Comparison of ENCODE assay signal across 30 cellular contexts in genomic region chr22:31440681-31441080, GRCh38.
"Had no signal": no experiment of that assay in that cellular context is flagged by ENCODE, and none has a peak within 500 bp of the region (broad histone marks: within the 10 kb centered on the region; RNA-seq: fewer than 3 reads in every experiment).

No MANE protein-coding gene starts in this region.

- H3K27me3 Mint-ChIP-seq: activated CD4-positive, alpha-beta T cell treated with anti-CD3 and anti-CD28 coated beads, Interleukin-2, amount 10 ng/mL, durations not matched to agents 7 days and 5 days; activated CD8-positive, alpha-beta memory T cell treated with anti-CD3 and anti-CD28 coated beads, Interleukin-2, amount 10 ng/mL, durations not matched to agents 7 days and 5 days; activated naive CD4-positive, alpha-beta T cell treated with anti-CD3 and anti-CD28 coated beads, Interleukin-2, amount 50 U/mL, for 24 hours; activated T-helper 17 cell treated with anti-CD3 and anti-CD28 coated beads, Interleukin-2, amount 50 U/mL, for 72 hours; central memory CD8-positive, alpha-beta T cell; T-cell had no signal

- H3K27me3 ChIP-seq: adrenal gland, breast epithelium, MG63 had no signal

- ATAC-seq: activated CD8-positive, alpha-beta memory T cell treated with anti-CD3 and anti-CD28 coated beads, Interleukin-2, amount 10 ng/mL, durations not matched to agents 7 days and 5 days; activated T-helper 17 cell treated with anti-CD3 and anti-CD28 coated beads, Interleukin-2, amount 50 U/mL, for 72 hours; Right ventricle myocardium inferior; T-cell had no signal

- H3K4me3 ChIP-seq: adrenal gland, breast epithelium, MG63, SK-N-MC had no signal

- H3K27ac ChIP-seq: adrenal gland, breast epithelium, KMS-11, SK-N-MC, VCaP had no signal

- H3K9me3 ChIP-seq: adrenal gland, breast epithelium, MG63 had no signal

- H3K4me1 Mint-ChIP-seq: activated naive CD4-positive, alpha-beta T cell treated with anti-CD3 and anti-CD28 coated beads, Interleukin-2, amount 50 U/mL, for 24 hours; central memory CD8-positive, alpha-beta T cell; T-cell had no signal

- H3K4me1 ChIP-seq: breast epithelium had no signal

- H3K4me2 ChIP-seq: KMS-11 had no signal

- DNase-seq: activated CD4-positive, alpha-beta T cell treated with anti-CD3 and anti-CD28 coated beads, Interleukin-2, amount 10 ng/mL, durations not matched to agents 7 days and 5 days; activated CD4-positive, CD25-positive, alpha-beta regulatory T cell; activated CD8-positive, alpha-beta memory T cell treated with anti-CD3 and anti-CD28 coated beads, Interleukin-2, amount 10 ng/mL, durations not matched to agents 7 days and 5 days; activated T-cell treated with anti-CD3 and anti-CD28 coated beads, Interleukin-2, amount 50 U/mL, for 48 hours; aorta; MG63; MV-4-11; NCI-H1092 treated with DMSO at 0.1 percent for 48 hours; NCI-H1417 treated with DMSO at 0.1 percent for 48 hours; NCI-H1694; NCI-H2029; NCI-H2107; NCI-H2171 treated with DMSO at 0.1 percent for 48 hours; NCI-H226; NCI-H510A; NCI-H526 treated with DMSO at 0.1 percent for 48 hours; NCI-H82; T-cell; T-helper 2 cell; T1000 had no signal

- H3K9ac ChIP-seq: KMS-11 had no signal

- H3K27ac Mint-ChIP-seq: activated CD4-positive, alpha-beta T cell treated with anti-CD3 and anti-CD28 coated beads, Interleukin-2, amount 10 ng/mL, durations not matched to agents 7 days and 5 days; activated CD8-positive, alpha-beta memory T cell treated with anti-CD3 and anti-CD28 coated beads, Interleukin-2, amount 10 ng/mL, durations not matched to agents 7 days and 5 days; activated naive CD4-positive, alpha-beta T cell treated with anti-CD3 and anti-CD28 coated beads, Interleukin-2, amount 50 U/mL, for 24 hours; activated T-helper 17 cell treated with anti-CD3 and anti-CD28 coated beads, Interleukin-2, amount 50 U/mL, for 72 hours; T-cell had no signal

- H3K9me3 Mint-ChIP-seq: activated CD4-positive, alpha-beta T cell treated with anti-CD3 and anti-CD28 coated beads, Interleukin-2, amount 10 ng/mL, durations not matched to agents 7 days and 5 days; activated naive CD4-positive, alpha-beta T cell treated with anti-CD3 and anti-CD28 coated beads, Interleukin-2, amount 50 U/mL, for 24 hours; activated T-helper 17 cell treated with anti-CD3 and anti-CD28 coated beads, Interleukin-2, amount 50 U/mL, for 72 hours; central memory CD8-positive, alpha-beta T cell; T-cell had no signal

- FAIRE-seq: TTC549 had no signal

- H3K4me3 Mint-ChIP-seq: activated CD4-positive, alpha-beta T cell treated with anti-CD3 and anti-CD28 coated beads, Interleukin-2, amount 10 ng/mL, durations not matched to agents 7 days and 5 days; activated CD8-positive, alpha-beta memory T cell treated with anti-CD3 and anti-CD28 coated beads, Interleukin-2, amount 10 ng/mL, durations not matched to agents 7 days and 5 days; activated naive CD4-positive, alpha-beta T cell treated with anti-CD3 and anti-CD28 coated beads, Interleukin-2, amount 50 U/mL, for 24 hours; activated T-helper 17 cell treated with anti-CD3 and anti-CD28 coated beads, Interleukin-2, amount 50 U/mL, for 72 hours; central memory CD8-positive, alpha-beta T cell; T-cell had no signal
